ENCODE assay signal across 15 cellular contexts in genomic region chr12:93243382-93243688, GRCh38.
A peak's percentile ranks its signal among the peaks of the same experiment; 100 is the strongest.
DNase-seq lines count a peak whose midpoint lies in the region; ATAC-seq and TF ChIP-seq lines count a peak whose summit lies in the region.
"Had no signal": no experiment of that assay in that cellular context is flagged by ENCODE, and none has a peak within 500 bp of the region (broad histone marks: within the 10 kb centered on the region; RNA-seq: fewer than 3 reads in every experiment).

No MANE protein-coding gene starts in this region.

- no peak overlapping the region for H3K4me3 Mint-ChIP-seq in dendritic cell treated with granulocyte-macrophage colony-stimulating factor and Interleukin-4, amounts not matched to agents 40 ng/mL and 50 ng/mL, for 4 days
- H3K4me3 Mint-ChIP-seq: activated T-cell treated with anti-CD3 and anti-CD28 coated beads, Interleukin-2, amount 50 U/mL, for 24 hours had no signal

- peaks cover 6% of the 10 kb centered on the region for H3K36me3 Mint-ChIP-seq in dendritic cell treated with granulocyte-macrophage colony-stimulating factor and Interleukin-4, amounts not matched to agents 40 ng/mL and 50 ng/mL, for 4 days (ENCODE audit: low read depth)
- H3K36me3 Mint-ChIP-seq: IgD-negative memory B cell had no signal

- no peaks in the 10 kb centered on the region for H3K36me3 ChIP-seq in spleen

- peaks cover 0 to 16% (median 8%) of the 10 kb centered on the region in 8 donors for H3K9me3 ChIP-seq in spleen

- DNase-seq in spleen: no peak
- DNase-seq in DMS153 (lab: John Stamatoyannopoulos, UW): no peak
- DNase-seq: activated CD4-positive, alpha-beta T cell treated with anti-CD3 and anti-CD28 coated beads, Interleukin-2, amount 50 U/mL, for 1 hour; activated T-cell treated with anti-CD3 and anti-CD28 coated beads, Interleukin-2, amount 50 U/mL, for 24 hours; central memory CD4-positive, alpha-beta T cell; effector CD8-positive, alpha-beta T cell; left cardiac atrium; NCI-H1092 treated with DMSO at 0.1 percent for 48 hours; SHP77 had no signal

- H3K4me1 ChIP-seq in spleen: peaks cover 13 to 58% (median 36%) of the 10 kb centered on the region in 6 donors

- TF ChIP-seq POLR2A in spleen (IDR thresholded peaks at IDR 0.05): no peak

- intact Hi-C loops in dendritic cell treated with granulocyte-macrophage colony-stimulating factor and Interleukin-4, amounts not matched to agents 40 ng/mL and 50 ng/mL, for 4 days (cut with micrococcal nuclease): no loop called here
- intact Hi-C loops in spleen (cut with DNase I; ENCODE audit: low total_unique reads): no loop called here

- peak overlapping the region in 7 of 8 donors; percentile 58 to 92 (median 87) for H3K27ac ChIP-seq in spleen

- no peak for TF ChIP-seq CTCF in spleen (IDR thresholded peaks at IDR 0.05 in 8 of 11, conservative IDR thresholded peaks at IDR 0.05 in 3 of 11)

- 64 to 90% (median 79%) methylated on average over 3 of the region's 3 CpGs for WGBS in spleen, 5 donors

- no peaks in the 10 kb centered on the region for H3K27me3 ChIP-seq in spleen (replicated peaks in 1 of 7)

- peaks cover 9% of the 10 kb centered on the region for H3K9me3 Mint-ChIP-seq in dendritic cell treated with granulocyte-macrophage colony-stimulating factor and Interleukin-4, amounts not matched to agents 40 ng/mL and 50 ng/mL, for 4 days

- H3K27me3 Mint-ChIP-seq in dendritic cell treated with granulocyte-macrophage colony-stimulating factor and Interleukin-4, amounts not matched to agents 40 ng/mL and 50 ng/mL, for 4 days: no peaks in the 10 kb centered on the region
- H3K27me3 Mint-ChIP-seq: activated T-cell treated with anti-CD3 and anti-CD28 coated beads, Interleukin-2, amount 50 U/mL, for 24 hours; IgD-negative memory B cell had no signal

- ATAC-seq in GM18868 (IDR thresholded peaks at IDR 0.05; ENCODE audit: unreplicated experiment): peak; percentile 30
- ATAC-seq in HG02763 (IDR thresholded peaks at IDR 0.05; ENCODE audit: unreplicated experiment): peak; percentile 26
- ATAC-seq in HG02678 (IDR thresholded peaks at IDR 0.05; ENCODE audit: unreplicated experiment): no peak
- ATAC-seq in HG02981 (IDR thresholded peaks at IDR 0.05; ENCODE audit: unreplicated experiment): no peak

- peaks cover 54% of the 10 kb centered on the region for H3K4me1 Mint-ChIP-seq in dendritic cell treated with granulocyte-macrophage colony-stimulating factor and Interleukin-4, amounts not matched to agents 40 ng/mL and 50 ng/mL, for 4 days (ENCODE audit: low read depth)

- peak overlapping the region in 1 of 8 donors; percentile 53 for H3K4me3 ChIP-seq in spleen

- H3K27ac Mint-ChIP-seq in dendritic cell treated with granulocyte-macrophage colony-stimulating factor and Interleukin-4, amounts not matched to agents 40 ng/mL and 50 ng/mL, for 4 days: peak overlapping the region; percentile 83
- H3K27ac Mint-ChIP-seq: activated T-cell treated with anti-CD3 and anti-CD28 coated beads, Interleukin-2, amount 50 U/mL, for 24 hours had no signal

Comparison
In these comparisons a context has a peak if more than half of its experiments do, and no peak if none do; other contexts are left out.
1. ATAC-seq: peak in GM18868 (single experiment) and HG02763 (single experiment); none in HG02678 (single experiment) and HG02981 (single experiment).